Comparison of ENCODE assay signal across 11 cellular contexts in the genomic region with DNA sequence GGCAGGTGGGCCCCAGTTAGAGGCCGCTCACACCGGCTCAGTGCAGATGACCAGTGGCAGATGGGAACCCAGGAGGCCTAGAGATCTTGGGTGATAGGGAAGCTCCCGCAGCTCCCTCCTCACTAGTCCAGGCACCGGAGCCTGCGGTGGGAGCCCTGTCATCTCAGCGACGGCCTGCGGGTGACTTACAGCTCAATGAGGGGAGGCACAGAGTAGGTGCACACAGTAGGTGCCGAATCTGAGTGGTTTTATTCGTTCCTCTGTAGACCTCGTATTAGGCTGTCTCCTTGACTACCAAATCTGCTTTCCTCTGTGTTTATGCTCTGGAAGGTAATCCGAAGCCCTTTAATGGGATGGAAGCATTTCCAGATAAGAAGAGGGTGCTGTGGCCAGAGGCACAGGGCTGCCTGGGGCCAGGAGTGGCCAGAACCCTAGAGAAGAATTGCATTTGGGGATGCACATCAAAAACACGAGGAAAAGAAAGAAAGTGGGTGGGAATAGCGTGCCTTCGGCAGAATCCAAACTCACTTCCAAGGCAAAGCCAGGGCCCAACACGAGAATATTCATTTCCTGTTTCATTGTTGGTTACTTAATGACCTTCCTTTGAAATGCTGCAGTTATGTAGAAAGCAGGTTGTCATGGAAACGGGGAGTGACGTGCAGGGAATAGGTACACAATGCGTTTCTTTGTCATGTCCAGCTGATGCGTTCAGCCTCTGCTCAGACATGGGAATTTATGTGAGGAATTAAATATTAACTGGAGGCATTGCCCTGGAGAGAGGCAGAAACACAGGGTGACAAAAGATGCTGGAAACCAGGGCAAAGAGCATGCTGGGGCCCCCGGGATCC. TPM values are rescaled to one million over a fixed set of nuclear protein-coding genes. Genes with fewer than 3 reads are reported as not detected.
DNase-seq lines count a peak whose midpoint lies in the region; ATAC-seq and TF ChIP-seq lines count a peak whose summit lies in the region.
"Had no signal": no experiment of that assay in that cellular context is flagged by ENCODE, and none has a peak within 500 bp of the region (broad histone marks: within the 10 kb centered on the region; RNA-seq: fewer than 3 reads in every experiment).

No MANE protein-coding gene starts in this region.

- POLR2A ChIA-PET in T-cell (lab: Charles Lee): no interaction called here

- H3K36me3 Mint-ChIP-seq in T-cell: no peaks in the 10 kb centered on the region
- H3K36me3 Mint-ChIP-seq: activated naive CD8-positive, alpha-beta T cell treated with anti-CD3 and anti-CD28 coated beads, Interleukin-2, amount 10 ng/mL, durations not matched to agents 7 days and 5 days had no signal

- H3K27me3 ChIP-seq in foreskin keratinocyte: no peaks in the 10 kb centered on the region

- ATAC-seq in foreskin keratinocyte: no peak
- no peak for ATAC-seq in HG03378 (IDR thresholded peaks at IDR 0.05; ENCODE audit: unreplicated experiment)
- no peak for ATAC-seq in T-cell (replicated peaks in 1 of 4)
- no peak for ATAC-seq in GM19324 (IDR thresholded peaks at IDR 0.05; ENCODE audit: low FRiP score, unreplicated experiment)

- no peak overlapping the region for H3K4me3 ChIP-seq in retinal pigment epithelial cell (ENCODE audit: low read length)
- H3K4me3 ChIP-seq: lung had no signal

- no peak overlapping the region for H3K27ac Mint-ChIP-seq in T-cell
- H3K27ac Mint-ChIP-seq: activated naive CD8-positive, alpha-beta T cell treated with anti-CD3 and anti-CD28 coated beads, Interleukin-2, amount 10 ng/mL, durations not matched to agents 7 days and 5 days had no signal

- no peaks in the 10 kb centered on the region for H3K9me3 Mint-ChIP-seq in T-cell

- CTCF ChIA-PET in T-cell (lab: Charles Lee): no interaction called here

- peak; percentile 31 for DNase-seq in DMS 273 (lab: John Stamatoyannopoulos, UW; ENCODE audit: unreplicated experiment)
- DNase-seq in DMS 273 treated with DMSO at 0.1 percent for 48 hours (lab: John Stamatoyannopoulos, UW): no peak
- peak; percentile 74 for DNase-seq in RPMI7951 (ENCODE audit: low read depth)
- DNase-seq in foreskin keratinocyte: peak; percentile 31 to 39
- peak; percentile 83 for DNase-seq in retinal pigment epithelial cell (ENCODE audit: low read depth)
- DNase-seq in T-cell: no peak
- DNase-seq: activated naive CD8-positive, alpha-beta T cell treated with anti-CD3 and anti-CD28 coated beads, Interleukin-2, amount 10 ng/mL, durations not matched to agents 7 days and 5 days had no signal

- peaks cover 3 to 27% (median 17%) of the 10 kb centered on the region in 3 donors for H3K4me1 Mint-ChIP-seq in T-cell

- no peaks in the 10 kb centered on the region for H3K4me1 ChIP-seq in foreskin keratinocyte

- H3K27me3 Mint-ChIP-seq in T-cell: peaks cover 10 to 28% of the 10 kb centered on the region in 2 donors

- H3K27ac ChIP-seq in foreskin keratinocyte: no peak overlapping the region
- H3K27ac ChIP-seq: 22Rv1 had no signal

- no peak overlapping the region for H3K4me3 Mint-ChIP-seq in T-cell
- H3K4me3 Mint-ChIP-seq: activated naive CD8-positive, alpha-beta T cell treated with anti-CD3 and anti-CD28 coated beads, Interleukin-2, amount 10 ng/mL, durations not matched to agents 7 days and 5 days had no signal

- TF ChIP-seq CTCF in foreskin keratinocyte (conservative IDR thresholded peaks at IDR 0.05) (no peak), retinal pigment epithelial cell (conservative IDR thresholded peaks at IDR 0.05; ENCODE audit: low read depth, low read length) (no peak)

RNA-seq across cellular contexts. Expression of a gene that starts 24.7 kb away (rescaled TPM):
- total RNA-seq in RPMI7951 (2014; rRNA removed; shearing (Covaris generic)): not detected in 2 replicates
- total RNA-seq in foreskin keratinocyte (not detected in 2 replicates), T-cell (under 1 TPM in 1 of 5 donors, not detected in 4; 0.06 TPM)
- polyA plus RNA-seq in foreskin keratinocyte: 0.01 TPM in 1 of 2 replicates, not detected in the other

Comparison
In these comparisons a context has a peak if more than half of its experiments do, and no peak if none do; other contexts are left out.
1. DNase-seq: peak in DMS 273 (single experiment), RPMI7951 (single experiment), foreskin keratinocyte (2 of 2) and retinal pigment epithelial cell (single experiment); none in DMS 273 treated with DMSO at 0.1 percent for 48 hours (single experiment) and T-cell (0 of 34).